9 cellular contexts compared by ENCODE assay signal in the genomic region with DNA sequence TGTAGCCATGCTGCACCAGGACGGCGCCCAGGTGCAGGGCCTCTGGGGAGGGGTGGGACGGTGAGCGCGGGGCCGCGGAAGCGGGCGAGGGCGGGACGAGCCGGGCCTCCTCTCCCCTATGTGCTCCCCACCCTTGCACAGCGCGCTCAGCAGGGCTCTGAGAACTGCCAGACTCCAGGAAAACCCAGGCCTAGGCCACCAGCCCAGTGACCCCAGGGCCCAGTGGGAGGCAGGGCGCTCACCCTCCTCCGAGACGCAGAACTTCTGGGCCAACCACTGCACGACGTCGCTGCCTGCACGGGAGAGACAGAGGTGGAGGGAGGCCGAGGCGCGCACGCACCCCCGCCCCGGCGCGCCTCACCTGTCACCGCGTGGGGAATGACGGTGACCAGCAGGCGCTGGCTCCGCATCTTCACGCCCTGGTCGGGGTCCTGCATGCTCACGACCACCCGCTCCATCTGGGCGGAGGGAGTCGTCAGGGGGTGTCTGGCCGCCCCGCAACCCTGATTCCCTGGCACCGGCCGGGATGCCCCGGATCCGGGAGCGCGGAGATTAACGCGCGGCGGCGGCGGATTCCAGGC. TPM values are rescaled to one million over a fixed set of nuclear protein-coding genes. Genes with fewer than 3 reads are reported as not detected.
DNase-seq lines count a peak whose midpoint lies in the region; ATAC-seq, FAIRE-seq and TF ChIP-seq lines count a peak whose summit lies in the region.
"Had no signal": no experiment of that assay in that cellular context is flagged by ENCODE, and none has a peak within 500 bp of the region (broad histone marks: within the 10 kb centered on the region; RNA-seq: fewer than 3 reads in every experiment).

No MANE protein-coding gene starts in this region.

- H3K36me3 ChIP-seq in DOHH2 (ENCODE audit: control insufficient read depth, low read length) (no peaks in the 10 kb centered on the region), pancreas (no peaks in the 10 kb centered on the region)

- intact Hi-C loops in pancreas (cut with DNase I) = loop anchor here in 1 of 3 donors (5.0 kb wide), 1 partner anchor 48 kb away; the partner anchor contains the start of gene LUC7L

- peak in 3 of 34 experiments; percentile 11 to 26 (median 23) for DNase-seq in T-cell
- no peak for DNase-seq in fibroblast of pulmonary artery (ENCODE audit: low read depth)
- peak in 4 of 6 donors; percentile 29 to 83 (median 58) for DNase-seq in pancreas
- no peak for DNase-seq in H54 (ENCODE audit: insufficient read length, low spot score)
- DNase-seq in NCI-H187 treated with DMSO at 0.1 percent for 48 hours (lab: John Stamatoyannopoulos, UW) = no peak
- DNase-seq in Kasumi-1 (lab: John Stamatoyannopoulos, UW) = no peak

- H3K4me1 Mint-ChIP-seq in T-cell = peaks cover 8 to 15% (median 10%) of the 10 kb centered on the region in 3 donors

- H3K36me3 Mint-ChIP-seq in T-cell = no peaks in the 10 kb centered on the region

- peak; percentile 31 to 41 (median 38) for ATAC-seq in T-cell (replicated peaks in 1 of 4)
- ATAC-seq in pancreas = peak; percentile 6 to 28 (median 18)
- ATAC-seq in GM18498 (IDR thresholded peaks at IDR 0.05; ENCODE audit: unreplicated experiment) = no peak

- TF ChIP-seq POLR2A in H54 (IDR thresholded peaks at IDR 0.05; ENCODE audit: low read depth, low read length) = no peak

- H3K4me1 ChIP-seq in DOHH2 (ENCODE audit: control insufficient read depth, low read length) = peaks cover 3% of the 10 kb centered on the region; the same call in 1 of the 2 replicates
- H3K4me1 ChIP-seq in pancreas = peaks cover 0 to 8% (median 6%) of the 10 kb centered on the region in 3 donors

- WGBS in pancreas, 2 donors = 1 to 2% methylated on average over 29 to 54 of the region's 54 CpGs

- CTCF ChIA-PET in T-cell (lab: Charles Lee) = no interaction called here

- no peaks in the 10 kb centered on the region for H3K79me2 ChIP-seq in DOHH2 (ENCODE audit: control insufficient read depth, low read length)

- H4K20me1 ChIP-seq in DOHH2 (ENCODE audit: control insufficient read depth, insufficient read depth, low read depth, low read length) = no peaks in the 10 kb centered on the region

- peak overlapping the region; percentile 11; the same call in 1 of the 2 replicates for H3K4me2 ChIP-seq in DOHH2 (ENCODE audit: low read length)

- peak overlapping the region in 2 of 3 donors; percentile 56 to 58 for H3K4me3 Mint-ChIP-seq in T-cell

- POLR2A ChIA-PET in T-cell (lab: Charles Lee) = no interaction called here

- H3K9me2 ChIP-seq in DOHH2 (replicated peaks; ENCODE audit: control insufficient read depth, low read length) = no peaks in the 10 kb centered on the region

- H3K4me3 ChIP-seq in DOHH2 (ENCODE audit: low read length) (no peak overlapping the region), fibroblast of pulmonary artery (replicated peaks; ENCODE audit: low read depth, low read length) (peak overlapping the region; percentile 28), pancreas (peak overlapping the region in 2 of 4 donors; percentile 36 to 53)

- FAIRE-seq in pancreas (lab: Jason Lieb, UNC) = no peak
- FAIRE-seq in H54 (lab: Jason Lieb, UNC) = no peak

- H3K27me3 ChIP-seq in DOHH2 (ENCODE audit: control insufficient read depth, low read length) (peaks cover 22% of the 10 kb centered on the region), pancreas (no peaks in the 10 kb centered on the region)

- peaks cover 16 to 22% of the 10 kb centered on the region in 2 donors for H3K27me3 Mint-ChIP-seq in T-cell

- H3K27ac ChIP-seq in DOHH2 (ENCODE audit: low read depth, low read length) (no peak overlapping the region), pancreas (no peak overlapping the region)

- no peaks in the 10 kb centered on the region for H3K9me3 Mint-ChIP-seq in T-cell

- H3K27ac Mint-ChIP-seq in T-cell = no peak overlapping the region

- no peaks in the 10 kb centered on the region for H3K9me3 ChIP-seq in DOHH2 (ENCODE audit: control insufficient read depth, insufficient read depth, low read length)
- no peaks in the 10 kb centered on the region for H3K9me3 ChIP-seq in pancreas

- H3F3A ChIP-seq in DOHH2 (ENCODE audit: control insufficient read depth, insufficient read depth) = no peaks in the 10 kb centered on the region

- no peak for TF ChIP-seq CTCF in DOHH2 (IDR thresholded peaks at IDR 0.05; ENCODE audit: low read depth, low read length, poor library complexity, severe bottlenecking)
- no peak for TF ChIP-seq CTCF in fibroblast of pulmonary artery (IDR thresholded peaks at IDR 0.05; ENCODE audit: low read length, missing control alignments)
- TF ChIP-seq CTCF in pancreas (IDR thresholded peaks at IDR 0.05) = no peak

RNA-seq across cellular contexts. Expression of gene RGS11, which starts 0.6 kb away (rescaled TPM):
- total RNA-seq in T-cell (under 1 TPM in 1 of 5 donors, not detected in 4; 0.54 TPM), pancreas (10 to 100 TPM in 1 of 6 donors, 1 to 10 TPM in 5; 4.5 to 14.0 (median 8.0) TPM)
- 10 to 100 TPM; 42.9 to 47.2 TPM for polyA plus RNA-seq in pancreas

RNA-seq across cellular contexts. Expression of gene ARHGDIG, which starts 5.3 kb away (rescaled TPM):
- total RNA-seq in T-cell = 1 to 10 TPM in 1 of 5 donors, under 1 TPM in 2, not detected in 2; 0.40 to 1.6 (median 0.59) TPM
- 10 to 100 TPM in 5 of 6 donors, 1 to 10 TPM in 1; 5.6 to 62.8 (median 50.7) TPM for total RNA-seq in pancreas
- polyA plus RNA-seq in pancreas = 100 to 1,000 TPM in 1 of 2 donors, 10 to 100 TPM in 1; 35.6 to 165 TPM
- total RNA-seq: activated CD8-positive, alpha-beta memory T cell treated with anti-CD3 and anti-CD28 coated beads for 36 hours had no signal

RNA-seq across cellular contexts. Expression of gene PDIA2, which starts 7.8 kb away (rescaled TPM):
- total RNA-seq in T-cell = under 1 TPM in 3 of 5 donors, not detected in 2; 0.38 to 0.54 (median 0.53) TPM
- total RNA-seq in pancreas = 1,000 to 10,000 TPM in 3 of 6 donors, 100 to 1,000 TPM in 2, 10 to 100 TPM in 1; 13.0 to 1,352 (median 889) TPM
- 1,000 to 10,000 TPM; 1,758 to 3,084 TPM for polyA plus RNA-seq in pancreas
- total RNA-seq: activated CD8-positive, alpha-beta memory T cell treated with anti-CD3 and anti-CD28 coated beads for 36 hours had no signal

RNA-seq across cellular contexts. Expression of gene FAM234A, which starts 40.5 kb away (rescaled TPM):
- 10 to 100 TPM; 31.6 to 38.2 (median 36.1) TPM for total RNA-seq in T-cell
- 10 to 100 TPM; 34.2 to 51.2 (median 39.7) TPM for total RNA-seq in pancreas
- 10 to 100 TPM; 39.1 to 49.7 TPM for polyA plus RNA-seq in pancreas

RNA-seq across cellular contexts. Expression of gene LUC7L, which starts 45.9 kb away (rescaled TPM):
- total RNA-seq in T-cell (100 to 1,000 TPM; 134 to 170 (median 158) TPM), pancreas (10 to 100 TPM; 20.6 to 54.4 (median 31.8) TPM)
- 100 to 1,000 TPM; 273 to 333 TPM for polyA plus RNA-seq in pancreas

Comparison
In these comparisons a context has a peak if more than half of its experiments do, and no peak if none do; other contexts are left out.
1. DNase-seq: peak in pancreas (4 of 6); none in fibroblast of pulmonary artery (single experiment), H54 (single experiment), NCI-H187 treated with DMSO at 0.1 percent for 48 hours (single experiment) and Kasumi-1 (0 of 2).
2. RNA of gene PDIA2, which starts 7.8 kb away (total RNA-seq): 13.0 to 1,352 TPM in pancreas; 0.38 to 0.54 TPM in T-cell; every median in the first group is over 4 times any median in the second.